Comparison of ENCODE assay signal across 15 cellular contexts in genomic region chr17:1880851-1881630, GRCh38. TPM values are rescaled to one million over a fixed set of nuclear protein-coding genes. Genes with fewer than 3 reads are reported as not detected.
DNase-seq lines count a peak whose midpoint lies in the region; ATAC-seq and TF ChIP-seq lines count a peak whose summit lies in the region.
"Had no signal": no experiment of that assay in that cellular context is flagged by ENCODE, and none has a peak within 500 bp of the region (broad histone marks: within the 10 kb centered on the region; RNA-seq: fewer than 3 reads in every experiment).

No MANE protein-coding gene starts in this region.

- no peaks in the 10 kb centered on the region for H3K9me3 Mint-ChIP-seq in osteocyte (ENCODE audit: unreplicated experiment)
- no peaks in the 10 kb centered on the region for H3K9me3 Mint-ChIP-seq in activated T-helper 2 cell treated with anti-CD3 and anti-CD28 coated beads, Interferon-gamma antibody, Interleukin-2, Interleukin-4, amounts not matched to agents 10 μg/mL and 5 μg/mL and 100 μg/mL, durations not matched to agents 14 hours and 24 hours and 36 hours
- H3K9me3 Mint-ChIP-seq: activated naive CD8-positive, alpha-beta T cell treated with anti-CD3 and anti-CD28 coated beads for 36 hours; stimulated activated naive CD8-positive, alpha-beta T cell treated with anti-CD3 and anti-CD28 coated beads, Interleukin-15, amount 100 ng/mL, for 72 hours had no signal

- 64 to 78% methylated on average over 12 of the region's 12 CpGs for WGBS in heart right ventricle, 2 donors
- WGBS in esophagus muscularis mucosa: 83% methylated on average over 12 of the region's 12 CpGs

- H3K9me3 ChIP-seq in HAP-1: no peaks in the 10 kb centered on the region
- peaks cover 0 to 7% (median 0%) of the 10 kb centered on the region in 11 donors for H3K9me3 ChIP-seq in heart right ventricle
- no peaks in the 10 kb centered on the region for H3K9me3 ChIP-seq in esophagus muscularis mucosa

- peak in 7 of 8 donors; percentile 19 to 55 (median 30) for ATAC-seq in heart right ventricle
- peak; percentile 88 for ATAC-seq in sciatic nerve
- ATAC-seq: stimulated activated naive CD8-positive, alpha-beta T cell treated with anti-CD3 and anti-CD28 coated beads, Interleukin-15, amount 100 ng/mL, for 72 hours had no signal

- peaks cover 42% of the 10 kb centered on the region for H3K36me3 Mint-ChIP-seq in osteocyte (ENCODE audit: unreplicated experiment)
- H3K36me3 Mint-ChIP-seq in activated T-helper 2 cell treated with anti-CD3 and anti-CD28 coated beads, Interferon-gamma antibody, Interleukin-2, Interleukin-4, amounts not matched to agents 10 μg/mL and 5 μg/mL and 100 μg/mL, durations not matched to agents 14 hours and 24 hours and 36 hours (ENCODE audit: low read depth): peaks cover 86% of the 10 kb centered on the region

- no peaks in the 10 kb centered on the region for H3K27me3 ChIP-seq in HAP-1 (ENCODE audit: low read depth)
- H3K27me3 ChIP-seq in heart right ventricle: no peaks in the 10 kb centered on the region
- no peaks in the 10 kb centered on the region for H3K27me3 ChIP-seq in esophagus muscularis mucosa

- TF ChIP-seq POLR2A in esophagus muscularis mucosa (IDR thresholded peaks at IDR 0.05; ENCODE audit: low read depth): no peak

- intact Hi-C loops in heart right ventricle (cut with DNase I): no loop called here
- intact Hi-C loops in sciatic nerve (cut with DNase I): no loop called here
- intact Hi-C loops in activated T-helper 2 cell treated with anti-CD3 and anti-CD28 coated beads, Interferon-gamma antibody, Interleukin-2, Interleukin-4, amounts not matched to agents 10 μg/mL and 5 μg/mL and 100 μg/mL, durations not matched to agents 14 hours and 24 hours and 36 hours (cut with micrococcal nuclease): no loop called here
- intact Hi-C loops in esophagus muscularis mucosa (cut with DNase I): no loop called here

- TF ChIP-seq EP300 in esophagus muscularis mucosa (IDR thresholded peaks at IDR 0.05): no peak

- peaks cover 5% of the 10 kb centered on the region for H3K4me1 Mint-ChIP-seq in osteocyte (ENCODE audit: unreplicated experiment)
- peaks cover 13% of the 10 kb centered on the region for H3K4me1 Mint-ChIP-seq in activated T-helper 2 cell treated with anti-CD3 and anti-CD28 coated beads, Interferon-gamma antibody, Interleukin-2, Interleukin-4, amounts not matched to agents 10 μg/mL and 5 μg/mL and 100 μg/mL, durations not matched to agents 14 hours and 24 hours and 36 hours (ENCODE audit: low read depth)
- H3K4me1 Mint-ChIP-seq: activated naive CD8-positive, alpha-beta T cell treated with anti-CD3 and anti-CD28 coated beads for 36 hours had no signal

- TF ChIP-seq CTCF in heart right ventricle (IDR thresholded peaks at IDR 0.05): no peak
- TF ChIP-seq CTCF in osteocyte (IDR thresholded peaks at IDR 0.05): no peak
- TF ChIP-seq CTCF in esophagus muscularis mucosa (IDR thresholded peaks at IDR 0.05): no peak

- peaks cover 80% of the 10 kb centered on the region for H3K36me3 ChIP-seq in HAP-1 (replicated peaks)
- peaks cover 0 to 100% (median 57%) of the 10 kb centered on the region in 9 donors for H3K36me3 ChIP-seq in heart right ventricle
- H3K36me3 ChIP-seq in esophagus muscularis mucosa: peaks cover 71 to 99% (median 86%) of the 10 kb centered on the region in 4 donors

- peak; percentile 59 to 69 for DNase-seq in HAP-1 (ENCODE audit: low spot score in 2 of 2)
- DNase-seq in anterior cingulate cortex (lab: John Stamatoyannopoulos, UW): peak in 38 of 58 donors; percentile 3 to 82 (median 29)
- no peak for DNase-seq in heart right ventricle
- no peak for DNase-seq in sciatic nerve (ENCODE audit: low spot score)
- DNase-seq in DMS79 treated with DMSO at 0.1 percent for 48 hours (lab: John Stamatoyannopoulos, UW): no peak
- DNase-seq in osteocyte (ENCODE audit: extremely low spot score, unreplicated experiment): no peak
- DNase-seq in activated T-helper 2 cell treated with anti-CD3 and anti-CD28 coated beads, Interferon-gamma antibody, Interleukin-2, Interleukin-4, amounts not matched to agents 10 μg/mL and 5 μg/mL and 100 μg/mL, durations not matched to agents 14 hours and 24 hours and 36 hours (ENCODE audit: low spot score): no peak
- DNase-seq in esophagus muscularis mucosa (ENCODE audit: extremely low spot score): no peak
- DNase-seq: activated naive CD8-positive, alpha-beta T cell treated with anti-CD3 and anti-CD28 coated beads for 36 hours; HCEC 1CT; KG1; NCI-H1417; NCI-H446; small intestine; stimulated activated naive CD8-positive, alpha-beta T cell treated with anti-CD3 and anti-CD28 coated beads, Interleukin-15, amount 100 ng/mL, for 72 hours had no signal

- no peaks in the 10 kb centered on the region for H3K27me3 Mint-ChIP-seq in osteocyte (ENCODE audit: unreplicated experiment)
- no peaks in the 10 kb centered on the region for H3K27me3 Mint-ChIP-seq in activated T-helper 2 cell treated with anti-CD3 and anti-CD28 coated beads, Interferon-gamma antibody, Interleukin-2, Interleukin-4, amounts not matched to agents 10 μg/mL and 5 μg/mL and 100 μg/mL, durations not matched to agents 14 hours and 24 hours and 36 hours (ENCODE audit: low read depth)
- H3K27me3 Mint-ChIP-seq: activated naive CD8-positive, alpha-beta T cell treated with anti-CD3 and anti-CD28 coated beads for 36 hours; stimulated activated naive CD8-positive, alpha-beta T cell treated with anti-CD3 and anti-CD28 coated beads, Interleukin-15, amount 100 ng/mL, for 72 hours had no signal

- no peak overlapping the region for H3K27ac Mint-ChIP-seq in osteocyte (ENCODE audit: unreplicated experiment)
- H3K27ac Mint-ChIP-seq in activated T-helper 2 cell treated with anti-CD3 and anti-CD28 coated beads, Interferon-gamma antibody, Interleukin-2, Interleukin-4, amounts not matched to agents 10 μg/mL and 5 μg/mL and 100 μg/mL, durations not matched to agents 14 hours and 24 hours and 36 hours: no peak overlapping the region
- H3K27ac Mint-ChIP-seq: activated naive CD8-positive, alpha-beta T cell treated with anti-CD3 and anti-CD28 coated beads for 36 hours; stimulated activated naive CD8-positive, alpha-beta T cell treated with anti-CD3 and anti-CD28 coated beads, Interleukin-15, amount 100 ng/mL, for 72 hours had no signal

- H3K4me3 ChIP-seq in HAP-1: no peak overlapping the region
- H3K4me3 ChIP-seq in heart right ventricle: no peak overlapping the region
- no peak overlapping the region for H3K4me3 ChIP-seq in esophagus muscularis mucosa

- peak overlapping the region in 5 of 10 donors; percentile 7 to 62 (median 37) for H3K27ac ChIP-seq in heart right ventricle
- H3K27ac ChIP-seq in esophagus muscularis mucosa (replicated peaks in 1 of 4): no peak overlapping the region

- in situ Hi-C loops in HAP-1 (cut with MboI; ENCODE audit: low sequenced_read_pairs): loop anchor here (10.0 kb wide), 1 partner anchor 364 kb away; no protein-coding TSS in a partner anchor

- no peak overlapping the region for H3K4me3 Mint-ChIP-seq in osteocyte (ENCODE audit: unreplicated experiment)
- no peak overlapping the region for H3K4me3 Mint-ChIP-seq in activated T-helper 2 cell treated with anti-CD3 and anti-CD28 coated beads, Interferon-gamma antibody, Interleukin-2, Interleukin-4, amounts not matched to agents 10 μg/mL and 5 μg/mL and 100 μg/mL, durations not matched to agents 14 hours and 24 hours and 36 hours (ENCODE audit: low read depth)
- H3K4me3 Mint-ChIP-seq: activated naive CD8-positive, alpha-beta T cell treated with anti-CD3 and anti-CD28 coated beads for 36 hours; stimulated activated naive CD8-positive, alpha-beta T cell treated with anti-CD3 and anti-CD28 coated beads, Interleukin-15, amount 100 ng/mL, for 72 hours had no signal

- H3K4me1 ChIP-seq in HAP-1 (no peaks in the 10 kb centered on the region), heart right ventricle (peaks cover 0 to 9% (median 0%) of the 10 kb centered on the region in 9 donors), esophagus muscularis mucosa (no peaks in the 10 kb centered on the region)

RNA-seq across cellular contexts. Expression of gene RPA1, which starts 51.2 kb away (rescaled TPM):
- 10 to 100 TPM; 51.1 to 96.6 (median 75.4) TPM for total RNA-seq in heart right ventricle
- 10 to 100 TPM in 1 of 2 donors, 1 to 10 TPM in 1; 7.2 to 32.3 TPM for polyA plus RNA-seq in heart right ventricle
- total RNA-seq in sciatic nerve: 83.0 TPM
- total RNA-seq in osteocyte: 75.3 and 84.8 TPM in 2 replicates
- total RNA-seq in activated T-helper 2 cell treated with anti-CD3 and anti-CD28 coated beads, Interferon-gamma antibody, Interleukin-2, Interleukin-4, amounts not matched to agents 10 μg/mL and 5 μg/mL and 100 μg/mL, durations not matched to agents 14 hours and 24 hours and 36 hours: 229 and 243 TPM in 2 replicates
- 10 to 100 TPM; 22.9 to 30.8 (median 29.2) TPM for total RNA-seq in esophagus muscularis mucosa

RNA-seq across cellular contexts. Expression of gene SMYD4, which starts 51.3 kb away (rescaled TPM):
- 10 to 100 TPM in 4 of 10 donors, 1 to 10 TPM in 6; 7.2 to 13.5 (median 9.3) TPM for total RNA-seq in heart right ventricle
- polyA plus RNA-seq in heart right ventricle: 1 to 10 TPM; 4.6 to 6.9 TPM
- total RNA-seq in sciatic nerve: 17.7 TPM
- total RNA-seq in osteocyte: 11.2 and 14.4 TPM in 2 replicates
- total RNA-seq in activated T-helper 2 cell treated with anti-CD3 and anti-CD28 coated beads, Interferon-gamma antibody, Interleukin-2, Interleukin-4, amounts not matched to agents 10 μg/mL and 5 μg/mL and 100 μg/mL, durations not matched to agents 14 hours and 24 hours and 36 hours: 26.9 and 31.0 TPM in 2 replicates
- total RNA-seq in esophagus muscularis mucosa: 10 to 100 TPM; 10.3 to 14.8 (median 11.9) TPM

Comparison
In these comparisons a context has a peak if more than half of its experiments do, and no peak if none do; other contexts are left out.
1. DNase-seq: peak in HAP-1 (2 of 2) and anterior cingulate cortex (38 of 58); none in heart right ventricle (0 of 2), sciatic nerve (single experiment), DMS79 treated with DMSO at 0.1 percent for 48 hours (single experiment), osteocyte (single experiment), activated T-helper 2 cell treated with anti-CD3 and anti-CD28 coated beads, Interferon-gamma antibody, Interleukin-2, Interleukin-4, amounts not matched to agents 10 μg/mL and 5 μg/mL and 100 μg/mL, durations not matched to agents 14 hours and 24 hours and 36 hours (single experiment) and esophagus muscularis mucosa (single experiment).